In genomic region chr16:80674884-80675283, GRCh38 we compare ENCODE assay signal across 24 cellular contexts.
DNase-seq lines count a peak whose midpoint lies in the region; ATAC-seq, FAIRE-seq and TF ChIP-seq lines count a peak whose summit lies in the region.
"Had no signal": no experiment of that assay in that cellular context is flagged by ENCODE, and none has a peak within 500 bp of the region (broad histone marks: within the 10 kb centered on the region; RNA-seq: fewer than 3 reads in every experiment).

No MANE protein-coding gene starts in this region.

- no peak for TF ChIP-seq RAD21 in HepG2 (CRISPR knock-in tag; IDR thresholded peaks at IDR 0.05)
- TF ChIP-seq RAD21 in K562 (CRISPR knock-in tag; conservative IDR thresholded peaks at IDR 0.05 in 1 of 2, IDR thresholded peaks at IDR 0.05 in 1 of 2) = no peak

- no peaks in the 10 kb centered on the region for H3K79me2 ChIP-seq in HepG2 (ENCODE audit: insufficient read depth, low read length)
- no peaks in the 10 kb centered on the region for H3K79me2 ChIP-seq in K562 (ENCODE audit: control insufficient read depth, insufficient read depth, low read length)

- H3K27me3 ChIP-seq in HepG2 (ENCODE audit: control insufficient read depth in 1 of 2, insufficient read depth in 2 of 2, low read length in 2 of 2) (0 out of 5 replicates have a peak, but pooled peaks cover 0 to 2% of the 10 kb centered on the region in 2 experiments), right lobe of liver (no peaks in the 10 kb centered on the region), K562 (ENCODE audit: control insufficient read depth in 2 of 2, insufficient read depth in 2 of 2, low read length in 2 of 2) (peaks cover 5 to 21% of the 10 kb centered on the region in 2 experiments; a peak in 3 of 5 replicates)
- H3K27me3 ChIP-seq: BE2C; BLaER1 treated with 17β-estradiol and CSF1 and Interleukin-3, amounts not matched to agents 10 nM and 100 nM had no signal

- H4K20me1 ChIP-seq in HepG2 (ENCODE audit: insufficient read depth, low read length) (no peaks in the 10 kb centered on the region), K562 (replicated peaks; ENCODE audit: control insufficient read depth, insufficient read depth, low read length) (no peaks in the 10 kb centered on the region)

- H3K4me1 Mint-ChIP-seq in stimulated activated effector memory CD8-positive, alpha-beta T cell treated with anti-CD3 and anti-CD28 coated beads, Interleukin-12 subunit alpha, Interleukin-12 subunit beta, amount 100 ng/mL, for 72 hours = peaks cover 24% of the 10 kb centered on the region

- H2AFZ ChIP-seq in HepG2 (ENCODE audit: low read length) = no peak overlapping the region
- no peak overlapping the region for H2AFZ ChIP-seq in K562 (ENCODE audit: low read depth, low read length)
- H2AFZ ChIP-seq: GM23338 had no signal

- H3K9me3 Mint-ChIP-seq in stimulated activated effector memory CD8-positive, alpha-beta T cell treated with anti-CD3 and anti-CD28 coated beads, Interleukin-12 subunit alpha, Interleukin-12 subunit beta, amount 100 ng/mL, for 72 hours = no peaks in the 10 kb centered on the region

- intact Hi-C loops in HepG2 (cut with micrococcal nuclease; ENCODE audit: unreplicated experiment) = no loop called here
- intact Hi-C loops in right lobe of liver (cut with DNase I) = no loop called here
- intact Hi-C loops in K562 (cut with micrococcal nuclease) = no loop called here

- TF ChIP-seq CTCF in HepG2 (CRISPR knock-in tag; IDR thresholded peaks at IDR 0.05) = no peak
- no peak for TF ChIP-seq CTCF in right lobe of liver (IDR thresholded peaks at IDR 0.05)
- no peak for TF ChIP-seq CTCF in K562 (IDR thresholded peaks at IDR 0.05 in 2 of 3, conservative IDR thresholded peaks at IDR 0.05 in 1 of 3; ENCODE audit: insufficient read depth in 2 of 3, low read depth in 1 of 3, low read length in 3 of 3)

- H3K4me3 Mint-ChIP-seq in stimulated activated effector memory CD8-positive, alpha-beta T cell treated with anti-CD3 and anti-CD28 coated beads, Interleukin-12 subunit alpha, Interleukin-12 subunit beta, amount 100 ng/mL, for 72 hours = no peak overlapping the region
- H3K4me3 Mint-ChIP-seq: CD4-positive, alpha-beta T cell; GM23338; H9 had no signal

- H3K9ac ChIP-seq in HepG2 (ENCODE audit: insufficient read depth, low read depth, low read length) (no peak overlapping the region), K562 (ENCODE audit: insufficient read depth in 1 of 2, low read depth in 2 of 2, low read length in 2 of 2) (no peak overlapping the region)
- H3K9ac ChIP-seq: BLaER1 treated with 17β-estradiol and CSF1 and Interleukin-3, amounts not matched to agents 10 nM and 100 nM had no signal

- peaks cover 13% of the 10 kb centered on the region for H3K36me3 Mint-ChIP-seq in stimulated activated effector memory CD8-positive, alpha-beta T cell treated with anti-CD3 and anti-CD28 coated beads, Interleukin-12 subunit alpha, Interleukin-12 subunit beta, amount 100 ng/mL, for 72 hours

- H3K9me1 ChIP-seq in K562 (ENCODE audit: control insufficient read depth, insufficient read depth, low read length) = no peaks in the 10 kb centered on the region

- CTCF ChIA-PET in HepG2 (lab: Yijun Ruan, JAX; ENCODE audit: low intra/inter-chr PET ratio, low total read pairs) = no interaction called here
- CTCF ChIA-PET in K562 (lab: Yijun Ruan, JAX; ENCODE audit: low intra/inter-chr PET ratio) = no interaction called here

- BruUV-seq in HepG2 (replicated peaks; lab: Mats Ljungman, UMichigan) = no TSS peak
- BruUV-seq in K562 (replicated peaks; lab: Mats Ljungman, UMichigan) = no TSS peak

- H3K36me3 ChIP-seq in HepG2 (replicated peaks in 1 of 2; ENCODE audit: control insufficient read depth in 1 of 2, insufficient read depth in 2 of 2, low read length in 2 of 2) (no peaks in the 10 kb centered on the region), right lobe of liver (no peaks in the 10 kb centered on the region), K562 (ENCODE audit: control insufficient read depth, insufficient read depth, low read length) (no peaks in the 10 kb centered on the region)
- H3K36me3 ChIP-seq: BE2C had no signal

- H3K27ac ChIP-seq in HepG2 (ENCODE audit: extremely low read length, insufficient read depth, low read length) (no peak overlapping the region), right lobe of liver (no peak overlapping the region), K562 (ENCODE audit: extremely low read depth, low read depth, low read length) (no peak overlapping the region)
- H3K27ac ChIP-seq: 22Rv1 had no signal

- in situ Hi-C loops in HepG2 (cut with HindIII; ENCODE audit: extremely low pct_ligation_motif_present, low pct_unique_long_range_greater_than_20kb) (no loop called here), K562 (cut with MboI) (no loop called here)

- peak overlapping the region; percentile 48 for H3K27ac Mint-ChIP-seq in stimulated activated effector memory CD8-positive, alpha-beta T cell treated with anti-CD3 and anti-CD28 coated beads, Interleukin-12 subunit alpha, Interleukin-12 subunit beta, amount 100 ng/mL, for 72 hours
- H3K27ac Mint-ChIP-seq: CD4-positive, alpha-beta T cell; GM23338; H9 had no signal

- H3K4me1 ChIP-seq in HepG2 (ENCODE audit: insufficient read depth, low read length) = no peaks in the 10 kb centered on the region
- no peaks in the 10 kb centered on the region for H3K4me1 ChIP-seq in right lobe of liver
- H3K4me1 ChIP-seq in K562 (replicated peaks in 1 of 2; ENCODE audit: control insufficient read depth in 2 of 2, insufficient read depth in 2 of 2, low read length in 2 of 2) = no peaks in the 10 kb centered on the region
- H3K4me1 ChIP-seq: BE2C had no signal

- ATAC-seq in HepG2 (no peak), right lobe of liver (no peak), K562 (no peak), HG02852 (IDR thresholded peaks at IDR 0.05; ENCODE audit: unreplicated experiment) (no peak)
- no peak for ATAC-seq in stimulated activated effector memory CD8-positive, alpha-beta T cell treated with anti-CD3 and anti-CD28 coated beads, Interleukin-12 subunit alpha, Interleukin-12 subunit beta, amount 100 ng/mL, for 72 hours
- ATAC-seq: GM23338, HCT116 had no signal

- no peaks in the 10 kb centered on the region for H3K9me3 ChIP-seq in HepG2 (ENCODE audit: low read length)
- no peaks in the 10 kb centered on the region for H3K9me3 ChIP-seq in right lobe of liver
- no peaks in the 10 kb centered on the region for H3K9me3 ChIP-seq in K562 (replicated peaks; ENCODE audit: control insufficient read depth, insufficient read depth, low read depth, low read length)
- H3K9me3 ChIP-seq: BE2C had no signal

- POLR2A ChIA-PET in HepG2 (lab: Yijun Ruan, JAX) = no interaction called here
- POLR2A ChIA-PET in K562 (lab: Yijun Ruan, JAX) = interaction anchor here (0.6 kb wide), 1 partner anchor 203 kb away, joined by 3 read pairs; no protein-coding TSS in a partner anchor

- H3K4me2 ChIP-seq in HepG2 (ENCODE audit: low read depth, low read length) = no peak overlapping the region
- no peak overlapping the region for H3K4me2 ChIP-seq in K562 (ENCODE audit: insufficient read depth, low read length)
- H3K4me2 ChIP-seq: GM23338 had no signal

- no peak for DNase-seq in HepG2 (ENCODE audit: low spot score)
- no peak for DNase-seq in right lobe of liver
- DNase-seq in K562 (ENCODE audit: extremely low read depth in 1 of 4, low spot score in 3 of 4) = no peak
- DNase-seq in stimulated activated effector memory CD8-positive, alpha-beta T cell treated with anti-CD3 and anti-CD28 coated beads, Interleukin-12 subunit alpha, Interleukin-12 subunit beta, amount 100 ng/mL, for 72 hours (ENCODE audit: low spot score in 2 of 2) = no peak
- DNase-seq in activated effector memory CD4-positive, alpha-beta T cell treated with Interleukin-2 at 50 U/mL for 16 hours = no peak
- no peak for DNase-seq in NAMALWA (ENCODE audit: low spot score)
- DNase-seq: ACHN; AML-193; BE2C; Calu3; CD4-positive, alpha-beta T cell; COR-L47; DMS53; DMS79 treated with DMSO at 0.1 percent for 48 hours; GF-D8; H9 had no signal

- FAIRE-seq in HepG2 (lab: Jason Lieb, UNC) = no peak
- no peak for FAIRE-seq in K562 (lab: Jason Lieb, UNC)
- FAIRE-seq: A204.1, GM12891, GM18507 had no signal

- H3K4me3 ChIP-seq in HepG2 (replicated peaks in 1 of 3; ENCODE audit: insufficient read depth in 1 of 3, low read depth in 2 of 3, low read length in 3 of 3) (no peak overlapping the region), right lobe of liver (no peak overlapping the region), K562 (no peak overlapping the region)
- H3K4me3 ChIP-seq: BLaER1 treated with 17β-estradiol and CSF1 and Interleukin-3, amounts not matched to agents 10 nM and 100 nM; GM23338 had no signal

- TF ChIP-seq POLR2A in HepG2 (IDR thresholded peaks at IDR 0.05; ENCODE audit: insufficient read depth in 1 of 2, low read depth in 2 of 2, low read length in 2 of 2) = no peak
- no peak for TF ChIP-seq POLR2A in right lobe of liver (IDR thresholded peaks at IDR 0.05)
- TF ChIP-seq POLR2A in K562 (conservative IDR thresholded peaks at IDR 0.05) = no peak

- 0% methylated on average over 1 of the region's 1 CpG for WGBS in HepG2 (ENCODE audit: low lambda C conversion rate)
- 100% methylated on average over 1 of the region's 1 CpG for WGBS in right lobe of liver (ENCODE audit: insufficient coverage, low coverage, low lambda C conversion rate, missing lambda C conversion rate)
- 0% methylated on average over 1 of the region's 1 CpG for WGBS in K562 (ENCODE audit: insufficient coverage, low coverage, missing lambda C conversion rate)

- TF ChIP-seq EP300 in HepG2 (IDR thresholded peaks at IDR 0.05; ENCODE audit: low read depth in 2 of 2, low read length in 2 of 2) = no peak
- no peak for TF ChIP-seq EP300 in HepG2 (CRISPR knock-in tag; IDR thresholded peaks at IDR 0.05; ENCODE audit: borderline replicate concordance)
- TF ChIP-seq EP300 in K562 (IDR thresholded peaks at IDR 0.05; ENCODE audit: low read length) = no peak

TF ChIP-seq in HepG2, 621 proteins besides CTCF, POLR2A, EP300 and RAD21 (continues in another document):
- TF ChIP-seq YY1 (IDR thresholded peaks at IDR 0.05; ENCODE audit: insufficient read depth, insufficient replicate concordance, low read depth, low read length) (no peak), MAFK (conservative IDR thresholded peaks at IDR 0.05 in 1 of 2, IDR thresholded peaks at IDR 0.05 in 1 of 2; ENCODE audit: low read length in 2 of 2) (peak; percentile 66 to 82), MAFF (IDR thresholded peaks at IDR 0.05; ENCODE audit: low read depth, low read length) (peak; percentile 64), BCL6 (CRISPR knock-in tag; IDR thresholded peaks at IDR 0.05) (no peak)

TF ChIP-seq in K562, 482 proteins besides CTCF, POLR2A, EP300 and RAD21:
- TF ChIP-seq ZNF316 (IDR thresholded peaks at IDR 0.05) = peak; percentile 46; the same call in 1 of the 2 replicates
- TF ChIP-seq C11orf30 (IDR thresholded peaks at IDR 0.05; ENCODE audit: low read depth) = 0 out of 2 replicates have a peak, but pooled peaks have one; percentile 26
- no peak for TF ChIP-seq PRMT5 (CRISPR knock-in tag; IDR thresholded peaks at IDR 0.05)
- 0 out of 2 replicates have a peak, but pooled peaks have one; percentile 9 for TF ChIP-seq MAFF (IDR thresholded peaks at IDR 0.05; ENCODE audit: low read length)
- no peak for TF ChIP-seq ZNF133 (CRISPR knock-in tag; IDR thresholded peaks at IDR 0.05)

Comparison
In these comparisons a context has a peak if more than half of its experiments do, and no peak if none do; other contexts are left out.
1. Of the 241 proteins assayed by ChIP-seq in both HepG2 and K562: peak only in HepG2: MAFK; only in K562: none; in both: MAFF; in neither: 239.